ENCODE assay signal across 20 cellular contexts in the genomic region with DNA sequence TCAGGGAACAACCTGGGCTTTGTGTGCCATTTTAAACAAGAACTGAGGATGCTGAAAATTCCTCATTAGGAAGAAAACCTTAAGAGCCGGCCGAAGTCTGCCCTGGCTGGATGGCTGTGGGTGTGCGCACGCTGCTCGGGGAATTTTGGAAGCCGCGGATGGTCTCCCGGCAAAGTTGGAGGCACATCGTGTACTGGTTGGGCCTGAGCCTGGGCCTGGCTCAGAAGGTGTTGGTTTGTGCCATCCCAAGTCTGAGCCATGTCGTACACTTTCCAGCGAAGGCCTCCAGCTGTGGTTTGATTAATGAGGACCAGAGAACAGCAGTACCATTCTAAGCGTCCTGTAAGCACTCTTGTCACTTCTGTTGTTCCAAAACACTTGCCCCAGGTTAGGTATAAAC.
DNase-seq lines count a peak whose midpoint lies in the region; ATAC-seq and TF ChIP-seq lines count a peak whose summit lies in the region.
"Had no signal": no experiment of that assay in that cellular context is flagged by ENCODE, and none has a peak within 500 bp of the region (broad histone marks: within the 10 kb centered on the region; RNA-seq: fewer than 3 reads in every experiment).

No MANE protein-coding gene starts in this region.

- ATAC-seq in heart right ventricle, result peak in 6 of 8 donors; percentile 31 to 92 (median 62)
- ATAC-seq in esophagus mucosa, result no peak
- ATAC-seq: body of pancreas, left colon had no signal

- TF ChIP-seq CTCF in heart right ventricle (IDR thresholded peaks at IDR 0.05) (no peak), brain microvascular endothelial cell (IDR thresholded peaks at IDR 0.05; ENCODE audit: low read depth, low read length, missing control alignments) (no peak)

- H3K27me3 ChIP-seq in heart right ventricle (peaks cover 0 to 8% (median 0%) of the 10 kb centered on the region in 7 donors), neuronal stem cell (ENCODE audit: control insufficient read depth in 3 of 3, insufficient read depth in 3 of 3, low read depth in 1 of 3, low read length in 3 of 3) (no peaks in the 10 kb centered on the region), brain microvascular endothelial cell (replicated peaks) (no peaks in the 10 kb centered on the region)
- H3K27me3 ChIP-seq: body of pancreas had no signal

- no peak overlapping the region for H3K9ac ChIP-seq in neuronal stem cell (ENCODE audit: low read depth, low read length, poor library complexity)
- H3K9ac ChIP-seq: parathyroid adenoma had no signal

- no peak overlapping the region for H3K23ac ChIP-seq in neuronal stem cell (ENCODE audit: low read depth, low read length, poor library complexity)

- H4K91ac ChIP-seq in neuronal stem cell (ENCODE audit: low read depth, low read length, poor library complexity), result no peak overlapping the region

- no peak overlapping the region for H3K14ac ChIP-seq in neuronal stem cell (ENCODE audit: low read length)

- H2AFZ ChIP-seq in neuronal stem cell (ENCODE audit: low read length), result no peak overlapping the region
- H2AFZ ChIP-seq: parathyroid adenoma had no signal

- H3K9me3 ChIP-seq in heart right ventricle, result no peaks in the 10 kb centered on the region
- no peaks in the 10 kb centered on the region for H3K9me3 ChIP-seq in neuronal stem cell (replicated peaks in 1 of 2; ENCODE audit: control insufficient read depth in 2 of 2, insufficient read depth in 1 of 2, low read depth in 1 of 2, low read length in 2 of 2)
- H3K9me3 ChIP-seq: body of pancreas had no signal

- H3K4me3 ChIP-seq in heart right ventricle (no peak overlapping the region), neuronal stem cell (ENCODE audit: low read length in 2 of 2) (no peak overlapping the region), brain microvascular endothelial cell (ENCODE audit: low read depth, low read length) (no peak overlapping the region)
- H3K4me3 ChIP-seq: body of pancreas had no signal

- peaks cover 3 to 32% (median 18%) of the 10 kb centered on the region in 9 donors for H3K4me1 ChIP-seq in heart right ventricle
- H3K4me1 ChIP-seq in neuronal stem cell (ENCODE audit: control insufficient read depth in 2 of 2, insufficient read depth in 1 of 2, low read depth in 1 of 2, low read length in 2 of 2), result peaks cover 14 to 16% of the 10 kb centered on the region in 2 donors
- H3K4me1 ChIP-seq: body of pancreas had no signal

- in situ Hi-C loops in brain microvascular endothelial cell (cut with HindIII; ENCODE audit: low pct_ligation_motif_present, low sequenced_read_pairs), result no loop called here

- no peak overlapping the region for H2AK5ac ChIP-seq in neuronal stem cell (ENCODE audit: low read depth, low read length)

- H3K18ac ChIP-seq in neuronal stem cell (ENCODE audit: low read length), result peak overlapping the region; percentile 44

- no peak overlapping the region for H2BK120ac ChIP-seq in neuronal stem cell (ENCODE audit: low read depth, low read length)

- 64 to 75% methylated on average over 12 of the region's 12 CpGs for WGBS in heart right ventricle, 2 donors
- no CpG with 5 or more reads among the region's 12 CpGs for WGBS in neuronal stem cell (ENCODE audit: extremely low coverage in 2 of 2, insufficient read length in 2 of 2, insufficient replicate concordance in 1 of 2), 2 donors

- no peak overlapping the region for H3K4me2 ChIP-seq in neuronal stem cell (ENCODE audit: insufficient read depth, low read length, poor library complexity, severe bottlenecking)

- DNase-seq in heart right ventricle (peak in 1 of 2 donors; percentile 58), neuronal stem cell (ENCODE audit: low spot score) (no peak), SIG-M5 (lab: John Stamatoyannopoulos, UW) (no peak), brain microvascular endothelial cell (no peak)
- DNase-seq in stimulated activated CD4-positive, alpha-beta T cell treated with anti-CD3 and anti-CD28 coated beads, Interleukin-1b, Interleukin-23, amount 100 ng/mL, for 48 hours, result no peak
- DNase-seq: activated CD4-positive, alpha-beta T cell treated with anti-CD3 and anti-CD28 coated beads, Interleukin-2, amount 50 U/mL, for 48 hours; activated naive CD4-positive, alpha-beta T cell treated with anti-CD3 and anti-CD28 coated beads for 36 hours; activated T-cell treated with anti-CD3 and anti-CD28 coated beads, Interleukin-2, amount 50 U/mL, for 1 hour; body of pancreas; HFFc6; NCI-H1694 treated with DMSO at 0.1 percent for 48 hours; NCI-H446; stimulated activated naive CD4-positive, alpha-beta T cell; T-helper 1 cell had no signal

- H2BK5ac ChIP-seq in neuronal stem cell (ENCODE audit: low read length), result no peak overlapping the region

- no peak overlapping the region for H4K8ac ChIP-seq in neuronal stem cell (ENCODE audit: low read depth, low read length)

- intact Hi-C loops in heart right ventricle (cut with DNase I), result loop anchor here in 2 of 10 donors (5.0 to 10.0 kb wide), 2 partner anchors 108 to 140 kb away; no protein-coding TSS in a partner anchor

- H3K27ac ChIP-seq in angular gyrus (ENCODE audit: low read depth, low read length) (peak overlapping the region; percentile 62), heart right ventricle (peak overlapping the region in 1 of 10 donors; percentile 30), neuronal stem cell (replicated peaks; ENCODE audit: low read length) (no peak overlapping the region), temporal lobe (ENCODE audit: low read depth, low read length) (peak overlapping the region; percentile 14), brain microvascular endothelial cell (no peak overlapping the region)
- H3K27ac ChIP-seq: body of pancreas, parathyroid adenoma, RWPE1 had no signal

- H3K4ac ChIP-seq in neuronal stem cell (ENCODE audit: low read length), result no peak overlapping the region

- no peaks in the 10 kb centered on the region for H3K79me1 ChIP-seq in neuronal stem cell (ENCODE audit: low read depth, low read length)

- no peak overlapping the region for H2BK12ac ChIP-seq in neuronal stem cell (ENCODE audit: low read length)

- H3K36me3 ChIP-seq in heart right ventricle (peaks cover 0 to 8% (median 0%) of the 10 kb centered on the region in 9 donors), neuronal stem cell (replicated peaks in 1 of 2; ENCODE audit: control insufficient read depth in 2 of 2, insufficient read depth in 2 of 2, low read length in 2 of 2) (no peaks in the 10 kb centered on the region), brain microvascular endothelial cell (replicated peaks) (no peaks in the 10 kb centered on the region)

- peak overlapping the region; percentile 8 for H2BK15ac ChIP-seq in neuronal stem cell (ENCODE audit: low read length)

Comparison
In these comparisons a context has a peak if more than half of its experiments do, and no peak if none do; other contexts are left out.
1. H3K27ac ChIP-seq: peak in angular gyrus (single experiment) and temporal lobe (single experiment); none in neuronal stem cell (single experiment) and brain microvascular endothelial cell (single experiment).